In genomic region chr3:100260685-100261480, GRCh38 we compare ENCODE assay signal across 8 cellular contexts. TPM values are rescaled to one million over a fixed set of nuclear protein-coding genes. Genes with fewer than 3 reads are reported as not detected.
DNase-seq lines count a peak whose midpoint lies in the region; ATAC-seq and TF ChIP-seq lines count a peak whose summit lies in the region.

TBC1D23 (plus strand) TSS chr3:100260992; CDS start chr3:100261019, 27 bp downstream.

- no peaks in the 10 kb centered on the region for H3K9me3 ChIP-seq in suprapubic skin

- H3K36me3 ChIP-seq in suprapubic skin: no peaks in the 10 kb centered on the region

- TF ChIP-seq EP300 in suprapubic skin (IDR thresholded peaks at IDR 0.05): no peak

- peak within 1 kb of the TSS; percentile 99 for H3K27ac ChIP-seq in suprapubic skin

- H3K4me1 ChIP-seq in suprapubic skin: peaks cover 57% of the 10 kb centered on the region

- no peaks in the 10 kb centered on the region for H3K27me3 ChIP-seq in suprapubic skin

- ATAC-seq in HG02623 (IDR thresholded peaks at IDR 0.05; ENCODE audit: unreplicated experiment): peak; percentile 100
- ATAC-seq in activated naive CD4-positive, alpha-beta T cell treated with anti-CD3 and anti-CD28 coated beads, Interleukin-2, amount 50 U/mL, for 72 hours: peak; percentile 97 to 100

- POLR2A ChIA-PET in GM10248 (lab: Yijun Ruan, JAX): interaction anchor here (0.9 to 1.1 kb wide), 5 partner anchors 8 to 416 kb away, joined by 3 to 11 read pairs (median 3); partner anchors contain the start of gene LNP1

- peak within 1 kb of the TSS; percentile 92 to 97 for H3K27ac Mint-ChIP-seq in activated naive CD4-positive, alpha-beta T cell treated with anti-CD3 and anti-CD28 coated beads, Interleukin-2, amount 50 U/mL, for 72 hours

- under 1% methylated on average over 35 of the region's 49 CpGs for WGBS in suprapubic skin

- no peak for TF ChIP-seq CTCF in GM10248 (IDR thresholded peaks at IDR 0.05; ENCODE audit: control extremely low read depth, extremely low read depth, low read depth, missing control alignments)
- TF ChIP-seq CTCF in suprapubic skin (IDR thresholded peaks at IDR 0.05): no peak

- peaks cover 16 to 17% of the 10 kb centered on the region in 2 donors for H3K36me3 Mint-ChIP-seq in activated naive CD4-positive, alpha-beta T cell treated with anti-CD3 and anti-CD28 coated beads, Interleukin-2, amount 50 U/mL, for 72 hours

- DNase-seq in GM10248 (ENCODE audit: extremely low spot score) (peak; percentile 99), NCI-H1092 treated with DMSO at 0.1 percent for 48 hours (lab: John Stamatoyannopoulos, UW) (peak; percentile 92), SKM-1 (lab: John Stamatoyannopoulos, UW; ENCODE audit: unreplicated experiment) (peak; percentile 97), globus pallidus (ENCODE audit: low spot score) (peak; percentile 100), nucleus accumbens (lab: John Stamatoyannopoulos, UW) (peak; percentile 72 to 100 (median 98)), suprapubic skin (ENCODE audit: low spot score in 2 of 2) (peak; percentile 99)
- peak; percentile 95 for DNase-seq in activated naive CD4-positive, alpha-beta T cell treated with anti-CD3 and anti-CD28 coated beads, Interleukin-2, amount 50 U/mL, for 72 hours (ENCODE audit: low spot score in 2 of 2)

- H3K9me3 Mint-ChIP-seq in activated naive CD4-positive, alpha-beta T cell treated with anti-CD3 and anti-CD28 coated beads, Interleukin-2, amount 50 U/mL, for 72 hours: no peaks in the 10 kb centered on the region

- CTCF ChIA-PET in GM10248 (lab: Yijun Ruan, JAX): interaction anchor here (0.6 to 2.6 kb wide), 11 partner anchors 9 to 429 kb away, joined by 3 to 11 read pairs (median 4); no protein-coding TSS in a partner anchor

- TF ChIP-seq POLR2A in suprapubic skin (IDR thresholded peaks at IDR 0.05): peak; percentile 83 to 93

- peak within 1 kb of the TSS; percentile 93 for H3K4me3 ChIP-seq in suprapubic skin

RNA-seq across cellular contexts. Expression of gene TBC1D23, which starts in this region (rescaled TPM):
- 10 to 100 TPM; 16.9 to 21.6 TPM for total RNA-seq in activated naive CD4-positive, alpha-beta T cell treated with anti-CD3 and anti-CD28 coated beads, Interleukin-2, amount 50 U/mL, for 72 hours
- 10 to 100 TPM; 25.7 to 36.6 (median 34.6) TPM for total RNA-seq in suprapubic skin

Comparison
In these comparisons a context has a peak if more than half of its experiments do, and no peak if none do; other contexts are left out.
1. Peak in every context shown above with its lines: DNase-seq, ATAC-seq, H3K4me3 ChIP-seq and H3K27ac ChIP-seq.